6 cellular contexts compared by ENCODE assay signal in the genomic region with DNA sequence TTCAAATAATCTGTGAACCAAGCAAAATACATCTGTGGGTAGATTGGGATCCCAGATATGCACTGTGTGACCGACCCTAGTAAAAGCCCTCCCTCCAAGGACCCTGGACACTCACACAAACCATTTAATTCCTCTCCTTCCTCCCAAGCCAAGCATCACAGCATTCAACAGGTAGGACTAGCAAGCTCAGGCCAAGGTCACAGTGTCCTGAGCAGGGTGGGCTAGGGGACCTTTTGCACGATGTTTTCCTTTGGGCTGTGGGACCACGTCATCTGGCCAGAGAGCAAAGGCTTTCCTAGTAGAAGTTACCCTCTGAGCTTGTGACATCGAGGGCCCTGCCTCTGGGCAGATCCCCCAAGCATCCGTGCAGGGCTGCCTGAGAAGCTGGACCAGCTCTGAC.
"Had no signal": no experiment of that assay in that cellular context is flagged by ENCODE, and none has a peak within 500 bp of the region (broad histone marks: within the 10 kb centered on the region; RNA-seq: fewer than 3 reads in every experiment).

No MANE protein-coding gene starts in this region.

- ATAC-seq: HepG2, K562 had no signal

- DNase-seq: KBM-7, KG1 had no signal

- H3K27ac ChIP-seq: HL-60, KMS-11 had no signal

- H3K4me3 ChIP-seq: K562 had no signal

- H3K9ac ChIP-seq: KMS-11 had no signal

- H3K4me2 ChIP-seq: KMS-11 had no signal
